Comparison of ENCODE assay signal across 23 cellular contexts in genomic region chr7:49479421-49479820, GRCh38.
"Had no signal": no experiment of that assay in that cellular context is flagged by ENCODE, and none has a peak within 500 bp of the region (broad histone marks: within the 10 kb centered on the region; RNA-seq: fewer than 3 reads in every experiment).

No MANE protein-coding gene starts in this region.

- H3K27ac ChIP-seq: neural progenitor cell, pancreas, prostate gland, right lobe of liver, sigmoid colon, stomach, thoracic aorta, thyroid gland, tibial nerve, upper lobe of left lung, vagina had no signal

- ATAC-seq: natural killer cell; pancreas; right lobe of liver; stimulated activated effector memory CD8-positive, alpha-beta T cell treated with anti-CD3 and anti-CD28 coated beads, Interleukin-12 subunit alpha, Interleukin-12 subunit beta, amount 100 ng/mL, for 72 hours; stimulated activated naive B cell treated with anti-CD40 and anti-IgM and Interleukin-4, amounts not matched to agents 10 μg/mL and 1 μg/mL and 100 μg/mL, for 72 hours had no signal

- H2AFZ ChIP-seq: neural progenitor cell had no signal

- H3K9me3 ChIP-seq: pancreas, prostate gland, right lobe of liver, thoracic aorta, thyroid gland, upper lobe of left lung, vagina had no signal

- H3K4me2 ChIP-seq: neural progenitor cell had no signal

- H3K27me3 ChIP-seq: neural progenitor cell, pancreas, right lobe of liver, sigmoid colon, stomach, thyroid gland, tibial nerve, upper lobe of left lung, vagina had no signal

- H3K4me3 ChIP-seq: neural progenitor cell, pancreas, prostate gland, right lobe of liver, sigmoid colon, stomach, thoracic aorta, thyroid gland, tibial nerve, upper lobe of left lung, vagina had no signal

- H3K4me1 ChIP-seq: neural progenitor cell, prostate gland, right lobe of liver, sigmoid colon, stomach, thyroid gland, tibial nerve, upper lobe of left lung, vagina had no signal

- DNase-seq: natural killer cell; occipital lobe; pancreas; retina; right lobe of liver; sigmoid colon; small intestine; stimulated activated CD4-positive, alpha-beta T cell treated with anti-CD3 and anti-CD28 coated beads, Interleukin-15, amount 100 ng/mL, for 24 hours; stimulated activated CD4-positive, alpha-beta T cell treated with anti-CD3 and anti-CD28 coated beads, Interleukin-2, amount 100 ng/mL, for 24 hours; stimulated activated CD4-positive, alpha-beta T cell treated with anti-CD3 and anti-CD28 coated beads, Interleukin-2, amount 100 ng/mL, for 48 hours; stimulated activated CD4-positive, alpha-beta T cell treated with anti-CD3 and anti-CD28 coated beads, Interleukin-4, amount 100 ng/mL, for 24 hours; stimulated activated naive B cell treated with anti-CD40 and anti-IgM and Interleukin-4, amounts not matched to agents 10 μg/mL and 1 μg/mL and 100 μg/mL, for 72 hours; stimulated activated naive CD4-positive, alpha-beta T cell treated with Interleukin-2 at 50 U/mL for 16 hours; stomach; thyroid gland; trophoblast cell; upper lobe of left lung had no signal

- H3K36me3 ChIP-seq: neural progenitor cell, pancreas, prostate gland, right lobe of liver, sigmoid colon, stomach, thoracic aorta, thyroid gland, tibial nerve, upper lobe of left lung, vagina had no signal
